Comparison of ENCODE assay signal across 1 cellular context in the genomic region with DNA sequence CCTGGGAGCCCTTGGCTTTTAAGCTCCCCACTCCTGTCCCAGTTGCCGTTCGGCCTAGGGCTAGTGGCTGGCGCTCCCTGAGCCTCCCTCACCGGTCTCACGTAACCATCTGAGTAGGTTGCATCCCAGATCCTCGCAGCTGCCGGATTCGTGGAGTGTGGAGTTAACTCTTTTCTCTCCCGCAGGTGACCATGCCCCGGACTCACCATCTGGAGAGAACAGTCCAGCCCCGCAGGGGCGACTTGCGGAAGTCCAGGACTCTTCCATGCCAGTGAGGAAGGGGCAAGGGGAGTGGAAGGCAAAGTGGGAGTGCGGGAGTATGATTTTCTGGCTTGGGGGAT.
A peak's percentile ranks its signal among the peaks of the same experiment; 100 is the strongest.
TF ChIP-seq lines count a peak whose summit lies in the region.

No MANE protein-coding gene starts in this region.

TF ChIP-seq in K562, 482 proteins besides CTCF, POLR2A, EP300 and RAD21:
- TF ChIP-seq, protein P1, sequence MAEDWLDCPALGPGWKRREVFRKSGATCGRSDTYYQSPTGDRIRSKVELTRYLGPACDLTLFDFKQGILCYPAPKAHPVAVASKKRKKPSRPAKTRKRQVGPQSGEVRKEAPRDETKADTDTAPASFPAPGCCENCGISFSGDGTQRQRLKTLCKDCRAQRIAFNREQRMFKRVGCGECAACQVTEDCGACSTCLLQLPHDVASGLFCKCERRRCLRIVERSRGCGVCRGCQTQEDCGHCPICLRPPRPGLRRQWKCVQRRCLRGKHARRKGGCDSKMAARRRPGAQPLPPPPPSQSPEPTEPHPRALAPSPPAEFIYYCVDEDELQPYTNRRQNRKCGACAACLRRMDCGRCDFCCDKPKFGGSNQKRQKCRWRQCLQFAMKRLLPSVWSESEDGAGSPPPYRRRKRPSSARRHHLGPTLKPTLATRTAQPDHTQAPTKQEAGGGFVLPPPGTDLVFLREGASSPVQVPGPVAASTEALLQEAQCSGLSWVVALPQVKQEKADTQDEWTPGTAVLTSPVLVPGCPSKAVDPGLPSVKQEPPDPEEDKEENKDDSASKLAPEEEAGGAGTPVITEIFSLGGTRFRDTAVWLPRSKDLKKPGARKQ (CRISPR knock-in tag; IDR thresholded peaks at IDR 0.05): no peak
- no peak for TF ChIP-seq CBX3 (IDR thresholded peaks at IDR 0.05; ENCODE audit: borderline replicate concordance in 1 of 2, low read length in 2 of 2)
- peak; percentile 12; the same call in 1 of the 2 replicates for TF ChIP-seq RB1 (IDR thresholded peaks at IDR 0.05; ENCODE audit: low read depth)
- TF ChIP-seq ZNF41 (CRISPR knock-in tag; conservative IDR thresholded peaks at IDR 0.05): no peak
- no peak for TF ChIP-seq ZNF589 (CRISPR knock-in tag; IDR thresholded peaks at IDR 0.05; ENCODE audit: low read depth)
- TF ChIP-seq CCNT2 (IDR thresholded peaks at IDR 0.05; ENCODE audit: borderline replicate concordance, extremely low read depth, insufficient read length, low read depth, low read length): no peak
- TF ChIP-seq HOXB6 (CRISPR knock-in tag; IDR thresholded peaks at IDR 0.05; ENCODE audit: borderline replicate concordance): no peak
- TF ChIP-seq CHD1 (IDR thresholded peaks at IDR 0.05; ENCODE audit: low read length): peak; percentile 61
- TF ChIP-seq BRD4 (IDR thresholded peaks at IDR 0.05): peak; percentile 9; the same call in 1 of the 2 replicates
- no peak for TF ChIP-seq KAT7 (CRISPR knock-in tag; IDR thresholded peaks at IDR 0.05; ENCODE audit: borderline replicate concordance)
- no peak for TF ChIP-seq PHF8 (IDR thresholded peaks at IDR 0.05; ENCODE audit: borderline replicate concordance, low read length)
- TF ChIP-seq NFIX (CRISPR knock-in tag; IDR thresholded peaks at IDR 0.05; ENCODE audit: low read depth): no peak
- TF ChIP-seq, protein P2, sequence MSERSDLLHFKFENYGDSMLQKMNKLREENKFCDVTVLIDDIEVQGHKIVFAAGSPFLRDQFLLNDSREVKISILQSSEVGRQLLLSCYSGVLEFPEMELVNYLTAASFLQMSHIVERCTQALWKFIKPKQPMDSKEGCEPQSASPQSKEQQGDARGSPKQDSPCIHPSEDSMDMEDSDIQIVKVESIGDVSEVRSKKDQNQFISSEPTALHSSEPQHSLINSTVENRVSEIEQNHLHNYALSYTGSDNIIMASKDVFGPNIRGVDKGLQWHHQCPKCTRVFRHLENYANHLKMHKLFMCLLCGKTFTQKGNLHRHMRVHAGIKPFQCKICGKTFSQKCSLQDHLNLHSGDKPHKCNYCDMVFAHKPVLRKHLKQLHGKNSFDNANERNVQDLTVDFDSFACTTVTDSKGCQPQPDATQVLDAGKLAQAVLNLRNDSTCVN (CRISPR knock-in tag; IDR thresholded peaks at IDR 0.05): no peak
- TF ChIP-seq, protein P3, sequence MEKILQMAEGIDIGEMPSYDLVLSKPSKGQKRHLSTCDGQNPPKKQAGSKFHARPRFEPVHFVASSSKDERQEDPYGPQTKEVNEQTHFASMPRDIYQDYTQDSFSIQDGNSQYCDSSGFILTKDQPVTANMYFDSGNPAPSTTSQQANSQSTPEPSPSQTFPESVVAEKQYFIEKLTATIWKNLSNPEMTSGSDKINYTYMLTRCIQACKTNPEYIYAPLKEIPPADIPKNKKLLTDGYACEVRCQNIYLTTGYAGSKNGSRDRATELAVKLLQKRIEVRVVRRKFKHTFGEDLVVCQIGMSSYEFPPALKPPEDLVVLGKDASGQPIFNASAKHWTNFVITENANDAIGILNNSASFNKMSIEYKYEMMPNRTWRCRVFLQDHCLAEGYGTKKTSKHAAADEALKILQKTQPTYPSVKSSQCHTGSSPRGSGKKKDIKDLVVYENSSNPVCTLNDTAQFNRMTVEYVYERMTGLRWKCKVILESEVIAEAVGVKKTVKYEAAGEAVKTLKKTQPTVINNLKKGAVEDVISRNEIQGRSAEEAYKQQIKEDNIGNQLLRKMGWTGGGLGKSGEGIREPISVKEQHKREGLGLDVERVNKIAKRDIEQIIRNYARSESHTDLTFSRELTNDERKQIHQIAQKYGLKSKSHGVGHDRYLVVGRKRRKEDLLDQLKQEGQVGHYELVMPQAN (IDR thresholded peaks at IDR 0.05; ENCODE audit: borderline replicate concordance): 0 out of 2 replicates have a peak, but pooled peaks have one; percentile 11
- TF ChIP-seq ZNF431 (CRISPR knock-in tag; IDR thresholded peaks at IDR 0.05): no peak
- TF ChIP-seq DDX20 (tag; IDR thresholded peaks at IDR 0.05; ENCODE audit: low read depth): no peak
